Comparison of ENCODE assay signal across 21 cellular contexts in the genomic region with DNA sequence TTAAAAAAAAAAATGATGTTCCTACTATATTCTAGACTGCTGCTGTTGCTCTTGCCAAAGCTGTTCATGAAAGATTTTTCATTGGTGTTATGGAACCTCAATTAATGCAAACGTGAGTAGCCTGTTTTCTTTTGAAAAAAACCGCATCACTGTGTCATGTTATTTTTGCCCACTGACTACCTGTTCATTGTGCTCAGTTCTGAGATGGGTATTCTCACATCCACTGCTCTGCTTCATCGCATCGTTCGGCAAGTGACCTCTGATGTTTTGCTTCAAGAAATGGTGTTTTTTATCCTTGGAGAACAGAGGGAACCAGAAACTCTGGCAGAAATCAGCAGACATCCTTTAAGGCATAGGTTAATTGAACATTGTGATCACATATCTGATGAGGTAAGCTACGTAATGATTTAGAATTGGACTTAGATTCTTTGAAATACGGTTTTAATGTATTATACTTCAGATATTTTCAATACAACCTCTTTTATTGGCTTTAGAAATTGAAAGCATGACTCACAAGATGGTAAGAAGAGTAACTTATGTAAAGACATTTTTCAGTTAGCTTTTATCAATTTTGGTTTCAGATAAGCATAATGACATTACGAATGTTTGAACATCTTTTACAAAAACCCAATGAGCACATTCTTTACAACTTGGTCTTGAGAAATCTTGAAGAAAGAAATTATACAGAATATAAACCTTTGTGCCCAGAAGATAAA.
"Had no signal": no experiment of that assay in that cellular context is flagged by ENCODE, and none has a peak within 500 bp of the region (broad histone marks: within the 10 kb centered on the region; RNA-seq: fewer than 3 reads in every experiment).

No MANE protein-coding gene starts in this region.

- H3K27me3 ChIP-seq: foreskin keratinocyte, neural progenitor cell, ovary had no signal

- H3K9ac ChIP-seq: neural progenitor cell had no signal

- H2AFZ ChIP-seq: neural progenitor cell had no signal

- H3K27me3 Mint-ChIP-seq: dendritic cell treated with granulocyte-macrophage colony-stimulating factor and Interleukin-4, amounts not matched to agents 40 ng/mL and 50 ng/mL, for 4 days; effector memory CD8-positive, alpha-beta T cell; natural killer cell treated with Interleukin-12 subunit alpha and Interleukin-12 subunit beta and Interleukin-15 and Interleukin-18, amount 100 ng/mL, for 72 hours; progenitor cell of endocrine pancreas had no signal

- H3K36me3 ChIP-seq: ovary had no signal

- FAIRE-seq: keratinocyte had no signal

- H3K4me1 Mint-ChIP-seq: immature natural killer cell, neural progenitor cell had no signal

- H3K4me2 ChIP-seq: neural progenitor cell, smooth muscle cell had no signal

- H3K4me3 ChIP-seq: left ventricle myocardium inferior, lower lobe of right lung, neural progenitor cell, ovary, smooth muscle cell had no signal

- H3K9me3 ChIP-seq: left ventricle myocardium inferior, lower lobe of right lung, ovary had no signal

- H3K27ac ChIP-seq: foreskin keratinocyte, left ventricle myocardium inferior, lower lobe of right lung, neural progenitor cell, ovary had no signal

- H3K27ac Mint-ChIP-seq: dendritic cell treated with granulocyte-macrophage colony-stimulating factor and Interleukin-4, amounts not matched to agents 40 ng/mL and 50 ng/mL, for 4 days; effector memory CD8-positive, alpha-beta T cell; natural killer cell treated with Interleukin-12 subunit alpha and Interleukin-12 subunit beta and Interleukin-15 and Interleukin-18, amount 100 ng/mL, for 72 hours; neural progenitor cell; progenitor cell of endocrine pancreas had no signal

- H3K9me3 Mint-ChIP-seq: effector memory CD8-positive, alpha-beta T cell; immature natural killer cell; natural killer cell treated with Interleukin-12 subunit alpha and Interleukin-12 subunit beta and Interleukin-15 and Interleukin-18, amount 100 ng/mL, for 72 hours; neural progenitor cell had no signal

- H3K4me1 ChIP-seq: foreskin keratinocyte, left ventricle myocardium inferior, lower lobe of right lung, neural progenitor cell had no signal

- H3K4me3 Mint-ChIP-seq: dendritic cell treated with granulocyte-macrophage colony-stimulating factor and Interleukin-4, amounts not matched to agents 40 ng/mL and 50 ng/mL, for 4 days; effector memory CD8-positive, alpha-beta T cell; immature natural killer cell; natural killer cell treated with Interleukin-12 subunit alpha and Interleukin-12 subunit beta and Interleukin-15 and Interleukin-18, amount 100 ng/mL, for 72 hours; neural progenitor cell had no signal

- ATAC-seq: effector memory CD8-positive, alpha-beta T cell; foreskin keratinocyte; left cardiac atrium; lower lobe of right lung; natural killer cell treated with Interleukin-12 subunit alpha and Interleukin-12 subunit beta and Interleukin-15 and Interleukin-18, amount 100 ng/mL, for 72 hours; right cardiac atrium had no signal

- DNase-seq: effector memory CD8-positive, alpha-beta T cell; erythroblast; foreskin keratinocyte; immature natural killer cell; left cardiac atrium; left ventricle myocardium inferior; lower lobe of right lung; mesenchymal stem cell; midbrain; nucleus accumbens; ovary; right cardiac atrium; stimulated activated CD4-positive, alpha-beta T cell treated with anti-CD3 and anti-CD28 coated beads, Interleukin-2, amount 100 ng/mL, for 48 hours; stimulated activated naive CD4-positive, alpha-beta T cell treated with Interleukin-2 at 50 U/mL for 16 hours; trophoblast cell had no signal
